Comparison of ENCODE assay signal across 20 cellular contexts in genomic region chr19:46017874-46018675, GRCh38. TPM values are rescaled to one million over a fixed set of nuclear protein-coding genes. Genes with fewer than 3 reads are reported as not detected.
DNase-seq lines count a peak whose midpoint lies in the region; ATAC-seq, FAIRE-seq and TF ChIP-seq lines count a peak whose summit lies in the region.
"Had no signal": no experiment of that assay in that cellular context is flagged by ENCODE, and none has a peak within 500 bp of the region (broad histone marks: within the 10 kb centered on the region; RNA-seq: fewer than 3 reads in every experiment).

No MANE protein-coding gene starts in this region.

- H3K4me3 ChIP-seq in SK-N-SH (ENCODE audit: low read depth in 2 of 2, low read length in 1 of 2) (no peak overlapping the region), kidney (ENCODE audit: low read length in 2 of 2) (no peak overlapping the region), neutrophil (ENCODE audit: low read depth in 1 of 2, low read length in 1 of 2) (peak overlapping the region in 1 of 2 experiments; percentile 98), pancreas (no peak overlapping the region)
- H3K4me3 ChIP-seq: A549, BLaER1 had no signal

- H3K27ac ChIP-seq in SK-N-SH (ENCODE audit: low read depth in 2 of 2, low read length in 1 of 2): no peak overlapping the region
- no peak overlapping the region for H3K27ac ChIP-seq in kidney (ENCODE audit: low read depth in 2 of 2, low read length in 2 of 2)
- H3K27ac ChIP-seq in neutrophil: peak overlapping the region; percentile 92
- H3K27ac ChIP-seq in pancreas: no peak overlapping the region
- H3K27ac ChIP-seq: 22Rv1, A549, BLaER1, HL-60 had no signal

- POLR2A ChIA-PET in SK-N-SH (lab: Yijun Ruan, JAX): no interaction called here

- no peak overlapping the region for H2AFZ ChIP-seq in SK-N-SH (ENCODE audit: low read depth)

- TF ChIP-seq EP300 in SK-N-SH (IDR thresholded peaks at IDR 0.05; ENCODE audit: borderline replicate concordance in 1 of 2, low read depth in 1 of 2, low read length in 1 of 2): no peak

- ATAC-seq in SK-N-SH treated with all-trans-retinoic acid at 6 μM for 48 hours (no peak), pancreas (no peak)
- ATAC-seq: A549 had no signal

- no peak overlapping the region for H3K4me2 ChIP-seq in SK-N-SH
- H3K4me2 ChIP-seq: A549 had no signal

- no peak for DNase-seq in SK-N-SH
- DNase-seq in kidney: peak; percentile 65
- no peak for DNase-seq in pancreas
- DNase-seq in GM19240 (ENCODE audit: insufficient read length, low spot score): no peak
- DNase-seq in activated effector memory CD4-positive, alpha-beta T cell treated with Interleukin-2 at 50 U/mL for 16 hours: no peak
- DNase-seq in activated CD4-positive, alpha-beta T cell treated with anti-CD3 and anti-CD28 coated beads for 4 hours: no peak
- DNase-seq: CD4-positive, alpha-beta memory T cell; DMS79 treated with DMSO at 0.1 percent for 48 hours; GF-D8; HCEC 1CT had no signal

- TF ChIP-seq CTCF in SK-N-SH (IDR thresholded peaks at IDR 0.05) (0 out of 2 replicates have a peak, but pooled peaks have one; percentile 10), kidney (IDR thresholded peaks at IDR 0.05; ENCODE audit: borderline replicate concordance, extremely low read depth, insufficient read depth) (no peak), neutrophil (IDR thresholded peaks at IDR 0.05) (no peak), pancreas (IDR thresholded peaks at IDR 0.05) (no peak)

- no peak for TF ChIP-seq RAD21 in SK-N-SH (IDR thresholded peaks at IDR 0.05; ENCODE audit: low read length)

- no peak overlapping the region for H3K9ac ChIP-seq in SK-N-SH
- no peak overlapping the region for H3K9ac ChIP-seq in kidney (ENCODE audit: low read length in 2 of 2)
- H3K9ac ChIP-seq: BLaER1 had no signal

- H3K9me2 ChIP-seq in SK-N-SH: no peaks in the 10 kb centered on the region

- intact Hi-C loops in kidney (cut with DNase I): no loop called here
- intact Hi-C loops in pancreas (cut with DNase I): loop anchor here in 2 of 3 donors (5.0 to 10.0 kb wide), 2 partner anchors 201 to 203 kb away; partner anchors contain the start of gene RSPH6A (in 2 of the 2)

- peaks cover 34% of the 10 kb centered on the region for H4K20me1 ChIP-seq in SK-N-SH (ENCODE audit: insufficient read depth)

- WGBS in SK-N-SH (ENCODE audit: low lambda C conversion rate): 87% methylated on average over 7 of the region's 15 CpGs
- WGBS in pancreas, 2 donors: 87 to 88% methylated on average over 15 of the region's 15 CpGs

- H3K9me3 ChIP-seq in SK-N-SH: no peaks in the 10 kb centered on the region
- H3K9me3 ChIP-seq in kidney (ENCODE audit: control insufficient read depth in 1 of 2, low read length in 2 of 2): no peaks in the 10 kb centered on the region
- H3K9me3 ChIP-seq in neutrophil: no peaks in the 10 kb centered on the region
- H3K9me3 ChIP-seq in pancreas: no peaks in the 10 kb centered on the region
- H3K9me3 ChIP-seq: A549, BLaER1 had no signal

- FAIRE-seq in kidney (lab: Jason Lieb, UNC): no peak
- FAIRE-seq in pancreas (lab: Jason Lieb, UNC): no peak
- FAIRE-seq: A549, H54 had no signal

- H3F3A ChIP-seq in SK-N-SH (replicated peaks; ENCODE audit: insufficient read depth): peaks cover 20% of the 10 kb centered on the region

- H3K79me2 ChIP-seq in SK-N-SH (ENCODE audit: insufficient read depth): no peaks in the 10 kb centered on the region

- H3K4me1 ChIP-seq in SK-N-SH (ENCODE audit: control insufficient read depth in 1 of 2, insufficient read depth in 2 of 2, low read depth in 1 of 2, low read length in 1 of 2): peaks cover 0 to 22% of the 10 kb centered on the region in 2 experiments; a peak in 2 of 4 replicates
- peaks cover 0 to 16% of the 10 kb centered on the region in 2 donors for H3K4me1 ChIP-seq in kidney (ENCODE audit: control insufficient read depth in 1 of 2, insufficient read depth in 1 of 2, low read depth in 1 of 2, low read length in 2 of 2)
- H3K4me1 ChIP-seq in neutrophil (ENCODE audit: control insufficient read depth in 1 of 2, insufficient read depth in 1 of 2, low read depth in 1 of 2, low read length in 1 of 2): peaks cover 85 to 87% of the 10 kb centered on the region in 2 experiments
- peaks cover 0 to 8% (median 3%) of the 10 kb centered on the region in 3 donors for H3K4me1 ChIP-seq in pancreas

- H3K36me3 ChIP-seq in SK-N-SH (replicated peaks in 1 of 2; ENCODE audit: control insufficient read depth in 1 of 2, insufficient read depth in 2 of 2, low read length in 1 of 2) (no peaks in the 10 kb centered on the region), kidney (ENCODE audit: control insufficient read depth in 1 of 2, insufficient read depth in 2 of 2, low read length in 2 of 2) (no peaks in the 10 kb centered on the region), neutrophil (peaks cover 35% of the 10 kb centered on the region), pancreas (no peaks in the 10 kb centered on the region)

- CTCF ChIA-PET in SK-N-SH (lab: Yijun Ruan, JAX): interaction anchor here (1.0 to 5.1 kb wide), 19 partner anchors 8 to 247 kb away, joined by 3 to 82 read pairs (median 6); partner anchors contain the start of genes CCDC61 and IGFL4

- H3K27me3 ChIP-seq in SK-N-SH (ENCODE audit: insufficient read depth) (no peaks in the 10 kb centered on the region), neutrophil (peaks cover 25% of the 10 kb centered on the region), pancreas (peaks cover 0 to 3% (median under 1%) of the 10 kb centered on the region in 4 donors)

TF ChIP-seq in SK-N-SH, 30 proteins besides CTCF, POLR2A, EP300 and RAD21 (continues in another document):
- TF ChIP-seq TAF1 (IDR thresholded peaks at IDR 0.05; ENCODE audit: borderline replicate concordance, low read depth, low read length): no peak
- no peak for TF ChIP-seq RCOR1 (IDR thresholded peaks at IDR 0.05; ENCODE audit: low read length)
- TF ChIP-seq MXI1 (IDR thresholded peaks at IDR 0.05; ENCODE audit: low read depth, low read length): no peak
- TF ChIP-seq MAX (IDR thresholded peaks at IDR 0.05; ENCODE audit: low read depth): no peak
- TF ChIP-seq NFIC (IDR thresholded peaks at IDR 0.05; ENCODE audit: borderline replicate concordance): no peak
- TF ChIP-seq USF1 (IDR thresholded peaks at IDR 0.05; ENCODE audit: borderline replicate concordance, low read depth): no peak
- no peak for TF ChIP-seq ELF1 (IDR thresholded peaks at IDR 0.05)

TF ChIP-seq in SK-N-SH treated with all-trans-retinoic acid at 6 μM for 48 hours, 23 proteins besides CTCF, POLR2A, EP300 and RAD21 (continues in another document):
- TF ChIP-seq OSR1 (CRISPR knock-in tag; IDR thresholded peaks at IDR 0.05) (no peak), TOX (CRISPR knock-in tag; IDR thresholded peaks at IDR 0.05; ENCODE audit: borderline replicate concordance) (no peak), ZFP30 (CRISPR knock-in tag; IDR thresholded peaks at IDR 0.05) (no peak), ZC3H10 (CRISPR knock-in tag; IDR thresholded peaks at IDR 0.05) (no peak), PPARA (CRISPR knock-in tag; IDR thresholded peaks at IDR 0.05; ENCODE audit: borderline replicate concordance) (no peak), ESRRG (CRISPR knock-in tag; IDR thresholded peaks at IDR 0.05) (no peak), ISL1 (CRISPR knock-in tag; IDR thresholded peaks at IDR 0.05) (no peak), ZNF70 (CRISPR knock-in tag; IDR thresholded peaks at IDR 0.05) (no peak), GLIS3 (CRISPR knock-in tag; IDR thresholded peaks at IDR 0.05) (no peak), PATZ1 (CRISPR knock-in tag; IDR thresholded peaks at IDR 0.05; ENCODE audit: borderline replicate concordance) (no peak), BACH2 (CRISPR knock-in tag; IDR thresholded peaks at IDR 0.05; ENCODE audit: borderline replicate concordance) (no peak)

RNA-seq across cellular contexts. Expression of gene PGLYRP1, which starts 4.8 kb away (rescaled TPM):
- polyA plus RNA-seq in SK-N-SH (2012; rRNA removed): not detected in 2 replicates
- polyA plus RNA-seq in SK-N-SH (2012; cell fraction: cytosol; rRNA removed): not detected in 2 replicates
- polyA plus RNA-seq in SK-N-SH (2012; cell fraction: nucleus; rRNA removed): not detected in 2 replicates
- total RNA-seq in kidney: not detected
- not detected for polyA plus RNA-seq in kidney (ENCODE audit: insufficient read depth, low read depth, low replicate concordance)
- total RNA-seq in pancreas: under 1 TPM in 1 of 6 donors, not detected in 5; 0.20 TPM
- not detected for polyA plus RNA-seq in pancreas
- total RNA-seq: CD4-positive, alpha-beta memory T cell; HT1080 had no signal
- polyA plus RNA-seq: A549; AG04450; CD4-positive, alpha-beta memory T cell had no signal

RNA-seq across cellular contexts. Expression of gene IGFL4, which starts 22.7 kb away (rescaled TPM):
- polyA plus RNA-seq in SK-N-SH (2012; rRNA removed) (not detected in 2 replicates), kidney (ENCODE audit: insufficient read depth, low read depth, low replicate concordance) (not detected), pancreas (under 1 TPM; 0.04 to 0.21 TPM)
- polyA plus RNA-seq in SK-N-SH (2012; cell fraction: cytosol; rRNA removed): not detected in 2 replicates
- 0.04 TPM in 2 replicates for polyA plus RNA-seq in SK-N-SH (2012; cell fraction: nucleus; rRNA removed)
- total RNA-seq in kidney (not detected), pancreas (under 1 TPM in 2 of 6 donors, not detected in 4; 0.15 to 0.28 TPM)
- total RNA-seq: CD4-positive, alpha-beta memory T cell; HT1080 had no signal
- polyA plus RNA-seq: AG04450; CD14-positive monocyte; CD4-positive, alpha-beta memory T cell had no signal

RNA-seq across cellular contexts. Expression of gene CCDC61, which starts 22.8 kb away (rescaled TPM):
- polyA plus RNA-seq in SK-N-SH (2012; rRNA removed) (6.8 and 7.6 TPM in 2 replicates), kidney (ENCODE audit: insufficient read depth, low read depth, low replicate concordance) (17.8 TPM), pancreas (10 to 100 TPM; 18.5 to 19.9 TPM)
- 2.4 and 4.4 TPM in 2 replicates for polyA plus RNA-seq in SK-N-SH (2012; cell fraction: cytosol; rRNA removed)
- 17.0 and 20.6 TPM in 2 replicates for polyA plus RNA-seq in SK-N-SH (2012; cell fraction: nucleus; rRNA removed)
- total RNA-seq in kidney (22.2 TPM), pancreas (10 to 100 TPM in 1 of 6 donors, 1 to 10 TPM in 5; 4.9 to 13.4 (median 8.4) TPM)

RNA-seq across cellular contexts. Expression of gene NOVA2, which starts 44.4 kb away (rescaled TPM):
- polyA plus RNA-seq in SK-N-SH (2012; rRNA removed) (1.3 and 1.9 TPM in 2 replicates), kidney (ENCODE audit: insufficient read depth, low read depth, low replicate concordance) (0.95 TPM), pancreas (1 to 10 TPM; 1.7 to 2.6 TPM)
- polyA plus RNA-seq in SK-N-SH (2012; cell fraction: cytosol; rRNA removed): 1.7 and 2.1 TPM in 2 replicates
- polyA plus RNA-seq in SK-N-SH (2012; cell fraction: nucleus; rRNA removed): 3.6 and 4.1 TPM in 2 replicates
- total RNA-seq in kidney (8.5 TPM), pancreas (1 to 10 TPM in 4 of 6 donors, under 1 TPM in 2; 0.43 to 1.5 (median 1.2) TPM)
- total RNA-seq: CD4-positive, alpha-beta memory T cell had no signal
- polyA plus RNA-seq: CD14-positive monocyte; CD4-positive, alpha-beta memory T cell had no signal
